In genomic region chr16:296806-297510, GRCh38 we compare ENCODE assay signal across 20 cellular contexts. TPM values are rescaled to one million over a fixed set of nuclear protein-coding genes. Genes with fewer than 3 reads are reported as not detected.
DNase-seq lines count a peak whose midpoint lies in the region; ATAC-seq, FAIRE-seq and TF ChIP-seq lines count a peak whose summit lies in the region.
"Had no signal": no experiment of that assay in that cellular context is flagged by ENCODE, and none has a peak within 500 bp of the region (broad histone marks: within the 10 kb centered on the region; RNA-seq: fewer than 3 reads in every experiment).

No MANE protein-coding gene starts in this region.

- TF ChIP-seq POLR2A in A549 (IDR thresholded peaks at IDR 0.05; ENCODE audit: low read length) (no peak), NB4 (IDR thresholded peaks at IDR 0.05; ENCODE audit: extremely low read depth, insufficient read length) (no peak)

- no peak overlapping the region for H3K4me3 Mint-ChIP-seq in stimulated activated naive B cell treated with anti-CD40 and anti-IgM and Interleukin-4, amounts not matched to agents 10 μg/mL and 1 μg/mL and 100 μg/mL, for 72 hours
- H3K4me3 Mint-ChIP-seq: CD4-positive, alpha-beta memory T cell had no signal

- intact Hi-C loops in left ventricle myocardium inferior (cut with micrococcal nuclease) = no loop called here

- H3K27ac ChIP-seq in A549 (no peak overlapping the region), cingulate gyrus (ENCODE audit: low read depth, low read length) (peak overlapping the region; percentile 29), left ventricle myocardium inferior (replicated peaks) (no peak overlapping the region)
- H3K27ac ChIP-seq: C4-2B had no signal

- WGBS in A549 (ENCODE audit: missing lambda C conversion rate) = 88% methylated on average over 27 of the region's 37 CpGs

- no peaks in the 10 kb centered on the region for H3K4me1 Mint-ChIP-seq in stimulated activated naive B cell treated with anti-CD40 and anti-IgM and Interleukin-4, amounts not matched to agents 10 μg/mL and 1 μg/mL and 100 μg/mL, for 72 hours
- H3K4me1 Mint-ChIP-seq: CD4-positive, alpha-beta memory T cell had no signal

- TF ChIP-seq CTCF in A549 (IDR thresholded peaks at IDR 0.05) = no peak
- TF ChIP-seq CTCF in NB4 (IDR thresholded peaks at IDR 0.05; ENCODE audit: low read depth, low read length) = no peak
- TF ChIP-seq CTCF in left ventricle myocardium inferior (IDR thresholded peaks at IDR 0.05; ENCODE audit: borderline replicate concordance) = no peak

- CTCF ChIA-PET in A549 (lab: Yijun Ruan, JAX) = no interaction called here

- ATAC-seq in A549 (peak; percentile 13 to 16; a peak in 4 of 6 replicates), HG02759 (IDR thresholded peaks at IDR 0.05; ENCODE audit: unreplicated experiment) (no peak)
- ATAC-seq in stimulated activated naive B cell treated with anti-CD40 and anti-IgM and Interleukin-4, amounts not matched to agents 10 μg/mL and 1 μg/mL and 100 μg/mL, for 72 hours (replicated peaks) = no peak

- H3K27me3 Mint-ChIP-seq in stimulated activated naive B cell treated with anti-CD40 and anti-IgM and Interleukin-4, amounts not matched to agents 10 μg/mL and 1 μg/mL and 100 μg/mL, for 72 hours = no peaks in the 10 kb centered on the region
- H3K27me3 Mint-ChIP-seq: CD4-positive, alpha-beta memory T cell had no signal

- DNase-seq in A549 (ENCODE audit: low read depth in 1 of 2, low spot score in 1 of 2) = no peak
- peak; percentile 47 for DNase-seq in NB4 (ENCODE audit: low read depth)
- no peak for DNase-seq in stimulated activated naive B cell treated with anti-CD40 and anti-IgM and Interleukin-4, amounts not matched to agents 10 μg/mL and 1 μg/mL and 100 μg/mL, for 72 hours
- DNase-seq in left ventricle myocardium inferior = no peak
- no peak for DNase-seq in Kasumi-1 (lab: John Stamatoyannopoulos, UW)
- DNase-seq: 8988T, ACHN, COR-L47, DND-41, GDM1, HCEC 1CT, IMR-90, KG1 had no signal

- H3K4me3 ChIP-seq in A549 = no peak overlapping the region
- H3K4me3 ChIP-seq in NB4 (ENCODE audit: low read depth, low read length) = no peak overlapping the region
- H3K4me3 ChIP-seq in left ventricle myocardium inferior = no peak overlapping the region

- H3K36me3 ChIP-seq in left ventricle myocardium inferior = peaks cover 40% of the 10 kb centered on the region

- POLR2A ChIA-PET in A549 (lab: Yijun Ruan, JAX) = no interaction called here

- TF ChIP-seq RAD21 in A549 (conservative IDR thresholded peaks at IDR 0.05 in 1 of 2, IDR thresholded peaks at IDR 0.05 in 1 of 2) = no peak

- H3K9me3 ChIP-seq in A549 = no peaks in the 10 kb centered on the region
- no peaks in the 10 kb centered on the region for H3K9me3 ChIP-seq in left ventricle myocardium inferior (replicated peaks)

- FAIRE-seq in A549 (lab: Jason Lieb, UNC) = no peak
- FAIRE-seq: D721Med, GM19239 had no signal

- peaks cover 35 to 42% of the 10 kb centered on the region in 2 donors for H3K36me3 Mint-ChIP-seq in stimulated activated naive B cell treated with anti-CD40 and anti-IgM and Interleukin-4, amounts not matched to agents 10 μg/mL and 1 μg/mL and 100 μg/mL, for 72 hours

- H3K4me1 ChIP-seq in A549 (no peaks in the 10 kb centered on the region), left ventricle myocardium inferior (no peaks in the 10 kb centered on the region)

- TF ChIP-seq EP300 in A549 (IDR thresholded peaks at IDR 0.05) = no peak

- H3K9me3 Mint-ChIP-seq in stimulated activated naive B cell treated with anti-CD40 and anti-IgM and Interleukin-4, amounts not matched to agents 10 μg/mL and 1 μg/mL and 100 μg/mL, for 72 hours = no peaks in the 10 kb centered on the region
- H3K9me3 Mint-ChIP-seq: CD4-positive, alpha-beta memory T cell had no signal

- H3K27ac Mint-ChIP-seq in stimulated activated naive B cell treated with anti-CD40 and anti-IgM and Interleukin-4, amounts not matched to agents 10 μg/mL and 1 μg/mL and 100 μg/mL, for 72 hours = peak overlapping the region; percentile 31
- H3K27ac Mint-ChIP-seq: CD4-positive, alpha-beta memory T cell had no signal

- H3K4me2 ChIP-seq in A549 = no peak overlapping the region

- H3K27me3 ChIP-seq in left ventricle myocardium inferior (ENCODE audit: low read depth) = no peaks in the 10 kb centered on the region

TF ChIP-seq in A549, 52 proteins besides CTCF, POLR2A, EP300 and RAD21:
- TF ChIP-seq ESRRA (IDR thresholded peaks at IDR 0.05; ENCODE audit: borderline replicate concordance, low read length) (no peak), FOXS1 (CRISPR knock-in tag; IDR thresholded peaks at IDR 0.05) (no peak), ATOH8 (CRISPR knock-in tag; IDR thresholded peaks at IDR 0.05; ENCODE audit: low read depth) (no peak), MAFK (IDR thresholded peaks at IDR 0.05; ENCODE audit: partially characterized antibody) (no peak), BHLHE40 (IDR thresholded peaks at IDR 0.05; ENCODE audit: low read depth, low read length) (no peak), ZFP36 (IDR thresholded peaks at IDR 0.05; ENCODE audit: borderline replicate concordance, partially characterized antibody) (no peak), EHF (CRISPR knock-in tag; IDR thresholded peaks at IDR 0.05) (no peak)

RNA-seq across cellular contexts. Expression of gene PDIA2, which starts 14.0 kb away (rescaled TPM):
- polyA plus RNA-seq in A549 (2011; rRNA removed) (0.21 and 0.45 TPM in 2 replicates), A549 (2017; fragmentation: RNase III; extraction: RNeasy Plus Mini Kit Qiagen cat#74134 plus additional on column Dnase treatment) (0.42 to 0.82 TPM (median 0.52 TPM) in 3 replicates)
- 0.35 and 0.46 TPM in 2 replicates for polyA plus RNA-seq in A549 (2012; cell fraction: cytosol; rRNA removed)
- polyA plus RNA-seq in A549 (2012; cell fraction: nucleus; rRNA removed) = 4.7 and 5.2 TPM in 2 replicates
- polyA minus RNA-seq in A549 (2011; rRNA and poly(A)+ RNA removed) = 0.15 TPM in 1 of 2 replicates, not detected in the other
- 1.6 TPM for total RNA-seq in left ventricle myocardium inferior
- total RNA-seq: CD4-positive, alpha-beta memory T cell; H4; IMR-90 had no signal
- polyA plus RNA-seq: CD4-positive, alpha-beta memory T cell had no signal

RNA-seq across cellular contexts. Expression of gene ARHGDIG, which starts 16.6 kb away (rescaled TPM):
- polyA plus RNA-seq in A549 (2011; rRNA removed) (0.82 and 1.1 TPM in 2 replicates), A549 (2017; fragmentation: RNase III; extraction: RNeasy Plus Mini Kit Qiagen cat#74134 plus additional on column Dnase treatment) (1.3 to 1.9 TPM (median 1.4 TPM) in 3 replicates)
- 2.8 and 3.7 TPM in 2 replicates for polyA plus RNA-seq in A549 (2012; cell fraction: cytosol; rRNA removed)
- 5.4 and 5.6 TPM in 2 replicates for polyA plus RNA-seq in A549 (2012; cell fraction: nucleus; rRNA removed)
- polyA minus RNA-seq in A549 (2011; rRNA and poly(A)+ RNA removed) = 0.83 and 0.97 TPM in 2 replicates
- total RNA-seq in left ventricle myocardium inferior = 7.0 TPM
- total RNA-seq: H4 had no signal
- polyA plus RNA-seq: CD4-positive, alpha-beta memory T cell had no signal

RNA-seq across cellular contexts. Expression of gene RGS11, which starts 21.2 kb away (rescaled TPM):
- polyA plus RNA-seq in A549 (2011; rRNA removed) (2.1 and 2.6 TPM in 2 replicates), A549 (2017; fragmentation: RNase III; extraction: RNeasy Plus Mini Kit Qiagen cat#74134 plus additional on column Dnase treatment) (4.2 to 6.7 TPM (median 5.3 TPM) in 3 replicates)
- 3.4 and 4.4 TPM in 2 replicates for polyA plus RNA-seq in A549 (2012; cell fraction: cytosol; rRNA removed)
- 48.3 and 51.7 TPM in 2 replicates for polyA plus RNA-seq in A549 (2012; cell fraction: nucleus; rRNA removed)
- polyA minus RNA-seq in A549 (2011; rRNA and poly(A)+ RNA removed) = 1.2 and 1.4 TPM in 2 replicates
- 16.4 TPM for total RNA-seq in left ventricle myocardium inferior
- total RNA-seq: H4 had no signal
- polyA plus RNA-seq: CD4-positive, alpha-beta memory T cell had no signal

RNA-seq across cellular contexts. Expression of gene AXIN1, which starts 55.6 kb away (rescaled TPM):
- polyA plus RNA-seq in A549 (2011; rRNA removed) = 8.7 and 8.9 TPM in 2 replicates
- 25.3 and 30.9 TPM in 2 replicates for polyA plus RNA-seq in A549 (2012; cell fraction: cytosol; rRNA removed)
- 26.5 and 35.0 TPM in 2 replicates for polyA plus RNA-seq in A549 (2012; cell fraction: nucleus; rRNA removed)
- 18.1 to 19.3 TPM (median 18.6 TPM) in 3 replicates for polyA plus RNA-seq in A549 (2017; fragmentation: RNase III; extraction: RNeasy Plus Mini Kit Qiagen cat#74134 plus additional on column Dnase treatment)
- 5.9 and 9.3 TPM in 2 replicates for polyA minus RNA-seq in A549 (2011; rRNA and poly(A)+ RNA removed)
- total RNA-seq in left ventricle myocardium inferior = 12.2 TPM

Comparison
In these comparisons a context has a peak if more than half of its experiments do, and no peak if none do; other contexts are left out.
1. ATAC-seq: peak in A549 (2 of 2); none in stimulated activated naive B cell treated with anti-CD40 and anti-IgM and Interleukin-4, amounts not matched to agents 10 μg/mL and 1 μg/mL and 100 μg/mL, for 72 hours (0 of 2) and HG02759 (single experiment).